Comparison of ENCODE assay signal across 16 cellular contexts in the genomic region with DNA sequence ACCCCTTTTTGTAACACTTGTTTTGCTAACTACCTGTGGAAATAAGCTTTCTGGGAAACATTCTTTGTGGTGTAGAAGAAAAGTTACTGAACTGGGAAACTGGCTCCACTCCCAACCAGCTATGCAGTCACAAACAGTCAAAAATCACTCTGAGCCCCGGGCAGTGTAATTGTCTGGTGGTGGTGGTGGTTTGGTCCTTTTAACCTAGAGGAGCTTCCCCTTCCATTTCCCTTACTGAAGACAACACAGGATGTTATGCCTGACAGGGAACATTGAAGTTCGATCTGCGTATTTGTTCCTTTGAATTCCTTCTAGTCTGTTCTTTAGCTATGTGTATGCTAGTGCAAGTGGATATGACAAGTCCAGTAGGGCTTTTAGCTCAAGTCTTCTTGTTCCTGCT. TPM values are rescaled to one million over a fixed set of nuclear protein-coding genes. Genes with fewer than 3 reads are reported as not detected.
A peak's percentile ranks its signal among the peaks of the same experiment; 100 is the strongest.
DNase-seq lines count a peak whose midpoint lies in the region; ATAC-seq and TF ChIP-seq lines count a peak whose summit lies in the region.
"Had no signal": no experiment of that assay in that cellular context is flagged by ENCODE, and none has a peak within 500 bp of the region (broad histone marks: within the 10 kb centered on the region; RNA-seq: fewer than 3 reads in every experiment).

No MANE protein-coding gene starts in this region.

- no peak for TF ChIP-seq CTCF in HEK293 (tag by site-specific recombination; IDR thresholded peaks at IDR 0.05)
- no peak for TF ChIP-seq CTCF in tibial nerve (IDR thresholded peaks at IDR 0.05)

- TF ChIP-seq POLR2A in tibial nerve (IDR thresholded peaks at IDR 0.05): no peak

- peaks cover 0 to 5% (median 2%) of the 10 kb centered on the region in 3 donors for H3K27me3 Mint-ChIP-seq in immature natural killer cell (ENCODE audit: low read depth in 3 of 3)
- H3K27me3 Mint-ChIP-seq in activated CD8-positive, alpha-beta T cell treated with anti-CD3 and anti-CD28 coated beads, Interleukin-2, amount 10 ng/mL, durations not matched to agents 7 days and 5 days (ENCODE audit: low read depth): peaks cover 25% of the 10 kb centered on the region

- H3K27me3 ChIP-seq in BLaER1 (no peaks in the 10 kb centered on the region), tibial nerve (peaks cover 0 to 7% of the 10 kb centered on the region in 2 donors)

- peak; percentile 61 for DNase-seq in astrocyte of the hippocampus (ENCODE audit: low read depth, low spot score)
- DNase-seq in islet precursor cell: peak; percentile 82
- no peak for DNase-seq in immature natural killer cell
- DNase-seq in activated CD8-positive, alpha-beta T cell treated with anti-CD3 and anti-CD28 coated beads, Interleukin-2, amount 10 ng/mL, durations not matched to agents 7 days and 5 days: no peak
- no peak for DNase-seq in tibial nerve (ENCODE audit: low spot score in 2 of 2)
- DNase-seq: Calu3; CD4-positive, CD25-positive, alpha-beta regulatory T cell; DMS 273 treated with DMSO at 0.1 percent for 48 hours; GM23248; H9 had no signal

- H4K20me1 ChIP-seq in BLaER1: no peaks in the 10 kb centered on the region

- no peak overlapping the region for H3K4me3 ChIP-seq in BLaER1
- no peak overlapping the region for H3K4me3 ChIP-seq in HEK293 (ENCODE audit: low read depth, low read length)
- no peak overlapping the region for H3K4me3 ChIP-seq in tibial nerve
- H3K4me3 ChIP-seq: GM12878, GM23248 had no signal

- peaks cover 9% of the 10 kb centered on the region; the same call in 1 of the 2 replicates for H3K4me1 ChIP-seq in BLaER1
- H3K4me1 ChIP-seq in HEK293 (ENCODE audit: control insufficient read depth, insufficient read depth, low read length): no peaks in the 10 kb centered on the region
- H3K4me1 ChIP-seq in tibial nerve: no peaks in the 10 kb centered on the region

- no peak for ATAC-seq in activated CD8-positive, alpha-beta T cell treated with anti-CD3 and anti-CD28 coated beads, Interleukin-2, amount 10 ng/mL, durations not matched to agents 7 days and 5 days
- no peak for ATAC-seq in GM18907 (IDR thresholded peaks at IDR 0.05; ENCODE audit: unreplicated experiment)
- ATAC-seq: GM12878 had no signal

- H3K4me2 ChIP-seq in BLaER1: peak overlapping the region; percentile 11

- H3K36me3 ChIP-seq in BLaER1 (no peaks in the 10 kb centered on the region), HEK293 (ENCODE audit: control insufficient read depth in 2 of 2, insufficient read depth in 1 of 2, low read length in 2 of 2) (no peaks in the 10 kb centered on the region), tibial nerve (no peaks in the 10 kb centered on the region)

- POLR2A ChIA-PET in HEK293 (lab: Yijun Ruan, JAX): no interaction called here
- POLR2A ChIA-PET in activated CD8-positive, alpha-beta T cell treated with anti-CD3 and anti-CD28 coated beads, Interleukin-2, amount 10 ng/mL, durations not matched to agents 7 days and 5 days (lab: Charles Lee): interaction anchor here (0.6 kb wide), 1 partner anchor 1054 kb away, joined by 3 read pairs; no protein-coding TSS in a partner anchor

- H3K4me1 Mint-ChIP-seq in immature natural killer cell: no peaks in the 10 kb centered on the region
- H3K4me1 Mint-ChIP-seq in activated CD8-positive, alpha-beta T cell treated with anti-CD3 and anti-CD28 coated beads, Interleukin-2, amount 10 ng/mL, durations not matched to agents 7 days and 5 days (ENCODE audit: low read depth): no peaks in the 10 kb centered on the region
- H3K4me1 Mint-ChIP-seq: CD4-positive, CD25-positive, alpha-beta regulatory T cell had no signal

- 53 to 63% methylated on average over 3 of the region's 3 CpGs for WGBS in tibial nerve, 2 donors

- H3K27ac Mint-ChIP-seq in immature natural killer cell: no peak overlapping the region
- no peak overlapping the region for H3K27ac Mint-ChIP-seq in activated CD8-positive, alpha-beta T cell treated with anti-CD3 and anti-CD28 coated beads, Interleukin-2, amount 10 ng/mL, durations not matched to agents 7 days and 5 days
- H3K27ac Mint-ChIP-seq: CD4-positive, CD25-positive, alpha-beta regulatory T cell had no signal

- H3K36me3 Mint-ChIP-seq in immature natural killer cell: peaks cover 0 to 3% (median 0%) of the 10 kb centered on the region in 3 donors
- no peaks in the 10 kb centered on the region for H3K36me3 Mint-ChIP-seq in activated CD8-positive, alpha-beta T cell treated with anti-CD3 and anti-CD28 coated beads, Interleukin-2, amount 10 ng/mL, durations not matched to agents 7 days and 5 days (ENCODE audit: low read depth)
- H3K36me3 Mint-ChIP-seq: CD4-positive, CD25-positive, alpha-beta regulatory T cell had no signal

- H3K4me3 Mint-ChIP-seq in immature natural killer cell: no peak overlapping the region
- no peak overlapping the region for H3K4me3 Mint-ChIP-seq in activated CD8-positive, alpha-beta T cell treated with anti-CD3 and anti-CD28 coated beads, Interleukin-2, amount 10 ng/mL, durations not matched to agents 7 days and 5 days
- H3K4me3 Mint-ChIP-seq: CD4-positive, CD25-positive, alpha-beta regulatory T cell; H9 had no signal

- H3K9me3 ChIP-seq in BLaER1 (no peaks in the 10 kb centered on the region), HEK293 (ENCODE audit: control insufficient read depth, insufficient read depth, low read depth, low read length) (no peaks in the 10 kb centered on the region), tibial nerve (no peaks in the 10 kb centered on the region)

- CTCF ChIA-PET in HEK293 (lab: Yijun Ruan, JAX): interaction anchor here (0.6 to 1.2 kb wide), 2 partner anchors 13 to 43 kb away, joined by 3 to 5 read pairs; no protein-coding TSS in a partner anchor
- CTCF ChIA-PET in activated CD8-positive, alpha-beta T cell treated with anti-CD3 and anti-CD28 coated beads, Interleukin-2, amount 10 ng/mL, durations not matched to agents 7 days and 5 days (lab: Charles Lee): no interaction called here

- H3K27ac ChIP-seq in BLaER1 (no peak overlapping the region), HEK293 (ENCODE audit: extremely low read depth, low read depth, low read length) (no peak overlapping the region), tibial nerve (no peak overlapping the region)
- H3K27ac ChIP-seq: 22Rv1, GM23248, HL-60 had no signal

- TF ChIP-seq EP300 in tibial nerve (IDR thresholded peaks at IDR 0.05): no peak

- no peak overlapping the region for H3K9ac ChIP-seq in BLaER1
- H3K9ac ChIP-seq: GM23248 had no signal

- H3K9me3 Mint-ChIP-seq in immature natural killer cell: peaks cover 0 to 3% (median 0%) of the 10 kb centered on the region in 6 donors
- no peaks in the 10 kb centered on the region for H3K9me3 Mint-ChIP-seq in activated CD8-positive, alpha-beta T cell treated with anti-CD3 and anti-CD28 coated beads, Interleukin-2, amount 10 ng/mL, durations not matched to agents 7 days and 5 days (ENCODE audit: insufficient read depth)
- H3K9me3 Mint-ChIP-seq: CD4-positive, CD25-positive, alpha-beta regulatory T cell; H9 had no signal

TF ChIP-seq in HEK293, 187 proteins besides CTCF, POLR2A, EP300 and RAD21:
- TF ChIP-seq ZNF792 (tag by site-specific recombination; IDR thresholded peaks at IDR 0.05) (no peak), ZNF146 (tag by site-specific recombination; IDR thresholded peaks at IDR 0.05) (no peak), ZNF670 (tag by site-specific recombination; IDR thresholded peaks at IDR 0.05; ENCODE audit: low read depth) (no peak), ZNF558 (tag by site-specific recombination; IDR thresholded peaks at IDR 0.05) (peak; percentile 88), ZNF335 (tag by site-specific recombination; conservative IDR thresholded peaks at IDR 0.05) (no peak)
- TF ChIP-seq, protein P1, sequence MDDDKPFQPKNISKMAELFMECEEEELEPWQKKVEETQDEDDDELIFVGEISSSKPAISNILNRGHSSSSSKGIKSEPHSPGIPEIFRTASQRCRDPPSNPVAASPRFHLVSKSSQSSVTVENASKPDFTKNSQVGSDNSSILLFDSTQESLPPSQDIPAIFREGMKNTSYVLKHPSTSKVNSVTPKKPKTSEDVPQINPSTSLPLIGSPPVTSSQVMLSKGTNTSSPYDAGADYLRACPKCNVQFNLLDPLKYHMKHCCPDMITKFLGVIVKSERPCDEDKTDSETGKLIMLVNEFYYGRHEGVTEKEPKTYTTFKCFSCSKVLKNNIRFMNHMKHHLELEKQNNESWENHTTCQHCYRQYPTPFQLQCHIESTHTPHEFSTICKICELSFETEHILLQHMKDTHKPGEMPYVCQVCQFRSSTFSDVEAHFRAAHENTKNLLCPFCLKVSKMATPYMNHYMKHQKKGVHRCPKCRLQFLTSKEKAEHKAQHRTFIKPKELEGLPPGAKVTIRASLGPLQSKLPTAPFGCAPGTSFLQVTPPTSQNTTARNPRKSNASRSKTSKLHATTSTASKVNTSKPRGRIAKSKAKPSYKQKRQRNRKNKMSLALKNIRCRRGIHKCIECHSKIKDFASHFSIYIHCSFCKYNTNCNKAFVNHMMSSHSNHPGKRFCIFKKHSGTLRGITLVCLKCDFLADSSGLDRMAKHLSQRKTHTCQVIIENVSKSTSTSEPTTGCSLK (tag by site-specific recombination; IDR thresholded peaks at IDR 0.05): no peak

RNA-seq across cellular contexts. Expression of a gene that starts 56.8 kb away (rescaled TPM):
- 100 to 1,000 TPM; 162 to 182 (median 172) TPM for polyA plus RNA-seq in immature natural killer cell
- total RNA-seq in activated CD8-positive, alpha-beta T cell treated with anti-CD3 and anti-CD28 coated beads, Interleukin-2, amount 10 ng/mL, durations not matched to agents 7 days and 5 days: 100 to 1,000 TPM; 159 to 168 TPM
- total RNA-seq in tibial nerve: 100 to 1,000 TPM in 3 of 4 donors, 10 to 100 TPM in 1; 83.2 to 157 (median 120) TPM

Comparison
In these comparisons a context has a peak if more than half of its experiments do, and no peak if none do; other contexts are left out.
1. DNase-seq: peak in astrocyte of the hippocampus (single experiment) and islet precursor cell (single experiment); none in immature natural killer cell (0 of 3), activated CD8-positive, alpha-beta T cell treated with anti-CD3 and anti-CD28 coated beads, Interleukin-2, amount 10 ng/mL, durations not matched to agents 7 days and 5 days (single experiment) and tibial nerve (0 of 2).